20 cellular contexts compared by ENCODE assay signal in genomic region chr7:106752345-106752744, GRCh38.
DNase-seq lines count a peak whose midpoint lies in the region; ATAC-seq and TF ChIP-seq lines count a peak whose summit lies in the region.
"Had no signal": no experiment of that assay in that cellular context is flagged by ENCODE, and none has a peak within 500 bp of the region (broad histone marks: within the 10 kb centered on the region; RNA-seq: fewer than 3 reads in every experiment).

No MANE protein-coding gene starts in this region.

- intact Hi-C loops in mucosa of descending colon (cut with DNase I, micrococcal nuclease) (no loop called here), stomach (cut with DNase I; ENCODE audit: low total_unique reads) (no loop called here)

- DNase-seq in activated CD8-positive, alpha-beta memory T cell treated with anti-CD3 and anti-CD28 coated beads, Interleukin-2, amount 10 ng/mL, durations not matched to agents 7 days and 5 days = no peak
- DNase-seq in activated CD8-positive, alpha-beta memory T cell treated with anti-CD3 and anti-CD28 coated beads, Interleukin-2, amount 50 U/mL, for 48 hours = no peak
- DNase-seq in mucosa of descending colon (peak in 1 of 3 donors; percentile 74), stomach (peak; percentile 56), NCI-H1105 treated with DMSO at 0.1 percent for 48 hours (lab: John Stamatoyannopoulos, UW) (no peak)
- no peak for DNase-seq in stimulated activated naive B cell treated with anti-CD40 and anti-IgM and Interleukin-4, amounts not matched to agents 10 μg/mL and 1 μg/mL and 100 μg/mL, for 72 hours
- DNase-seq: 8988T; CD4-positive, alpha-beta memory T cell; DMS 273 treated with DMSO at 0.1 percent for 48 hours; DMS79 treated with DMSO at 0.1 percent for 48 hours; MG63; NCI-H1417 treated with DMSO at 0.1 percent for 48 hours; NCI-H2081; NCI-H2171; NCI-H526; SIG-M5; SK-N-SH had no signal

- TF ChIP-seq POLR2A in stomach (IDR thresholded peaks at IDR 0.05) = no peak

- no peaks in the 10 kb centered on the region for H3K27me3 Mint-ChIP-seq in activated CD8-positive, alpha-beta memory T cell treated with anti-CD3 and anti-CD28 coated beads, Interleukin-2, amount 10 ng/mL, durations not matched to agents 7 days and 5 days
- H3K27me3 Mint-ChIP-seq in stimulated activated naive B cell treated with anti-CD40 and anti-IgM and Interleukin-4, amounts not matched to agents 10 μg/mL and 1 μg/mL and 100 μg/mL, for 72 hours = no peaks in the 10 kb centered on the region
- H3K27me3 Mint-ChIP-seq: CD4-positive, alpha-beta memory T cell had no signal

- H3K4me1 Mint-ChIP-seq in activated CD8-positive, alpha-beta memory T cell treated with anti-CD3 and anti-CD28 coated beads, Interleukin-2, amount 10 ng/mL, durations not matched to agents 7 days and 5 days = no peaks in the 10 kb centered on the region
- peaks cover 7 to 8% of the 10 kb centered on the region in 2 donors for H3K4me1 Mint-ChIP-seq in stimulated activated naive B cell treated with anti-CD40 and anti-IgM and Interleukin-4, amounts not matched to agents 10 μg/mL and 1 μg/mL and 100 μg/mL, for 72 hours

- TF ChIP-seq CTCF in VCaP (conservative IDR thresholded peaks at IDR 0.05) (no peak), mucosa of descending colon (IDR thresholded peaks at IDR 0.05) (no peak), stomach (IDR thresholded peaks at IDR 0.05) (no peak)

- H3K9me3 ChIP-seq in mucosa of descending colon (no peaks in the 10 kb centered on the region), stomach (peaks cover 0 to 4% (median 0%) of the 10 kb centered on the region in 4 donors)
- H3K9me3 ChIP-seq: MG63, SK-N-SH had no signal

- H3K4me3 ChIP-seq in mucosa of descending colon (no peak overlapping the region), stomach (no peak overlapping the region)
- H3K4me3 ChIP-seq: BLaER1 treated with 17β-estradiol and CSF1 and Interleukin-3, amounts not matched to agents 10 nM and 100 nM; MG63 had no signal

- no peak for ATAC-seq in activated CD8-positive, alpha-beta memory T cell treated with anti-CD3 and anti-CD28 coated beads, Interleukin-2, amount 10 ng/mL, durations not matched to agents 7 days and 5 days
- ATAC-seq in mucosa of descending colon = peak; percentile 86
- ATAC-seq in HG03025 (IDR thresholded peaks at IDR 0.05; ENCODE audit: low FRiP score, unreplicated experiment) = no peak
- ATAC-seq in stimulated activated naive B cell treated with anti-CD40 and anti-IgM and Interleukin-4, amounts not matched to agents 10 μg/mL and 1 μg/mL and 100 μg/mL, for 72 hours (replicated peaks) = no peak

- no peaks in the 10 kb centered on the region for H3K27me3 ChIP-seq in stomach
- H3K27me3 ChIP-seq: BLaER1 treated with 17β-estradiol and CSF1 and Interleukin-3, amounts not matched to agents 10 nM and 100 nM; MG63 had no signal

- H3K9me3 Mint-ChIP-seq in activated CD8-positive, alpha-beta memory T cell treated with anti-CD3 and anti-CD28 coated beads, Interleukin-2, amount 10 ng/mL, durations not matched to agents 7 days and 5 days (ENCODE audit: low read depth) = peaks cover 6% of the 10 kb centered on the region
- H3K9me3 Mint-ChIP-seq in stimulated activated naive B cell treated with anti-CD40 and anti-IgM and Interleukin-4, amounts not matched to agents 10 μg/mL and 1 μg/mL and 100 μg/mL, for 72 hours = peaks cover 0 to 6% of the 10 kb centered on the region in 2 donors

- peak overlapping the region; percentile 24 for H3K27ac Mint-ChIP-seq in activated CD8-positive, alpha-beta memory T cell treated with anti-CD3 and anti-CD28 coated beads, Interleukin-2, amount 10 ng/mL, durations not matched to agents 7 days and 5 days
- H3K27ac Mint-ChIP-seq in stimulated activated naive B cell treated with anti-CD40 and anti-IgM and Interleukin-4, amounts not matched to agents 10 μg/mL and 1 μg/mL and 100 μg/mL, for 72 hours = no peak overlapping the region
- H3K27ac Mint-ChIP-seq: CD4-positive, alpha-beta memory T cell had no signal

- TF ChIP-seq EP300 in stomach (IDR thresholded peaks at IDR 0.05) = no peak

- CTCF ChIA-PET in activated CD8-positive, alpha-beta memory T cell treated with anti-CD3 and anti-CD28 coated beads, Interleukin-2, amount 10 ng/mL, durations not matched to agents 7 days and 5 days (lab: Charles Lee) = no interaction called here

- H3K4me1 ChIP-seq in mucosa of descending colon (ENCODE audit: low read depth) (peaks cover 3% of the 10 kb centered on the region), stomach (peaks cover 0 to 6% (median 2%) of the 10 kb centered on the region in 4 donors)

- H3K4me3 Mint-ChIP-seq in activated CD8-positive, alpha-beta memory T cell treated with anti-CD3 and anti-CD28 coated beads, Interleukin-2, amount 10 ng/mL, durations not matched to agents 7 days and 5 days = no peak overlapping the region
- H3K4me3 Mint-ChIP-seq in stimulated activated naive B cell treated with anti-CD40 and anti-IgM and Interleukin-4, amounts not matched to agents 10 μg/mL and 1 μg/mL and 100 μg/mL, for 72 hours = no peak overlapping the region
- H3K4me3 Mint-ChIP-seq: CD4-positive, alpha-beta memory T cell had no signal

- H3K36me3 Mint-ChIP-seq in activated CD8-positive, alpha-beta memory T cell treated with anti-CD3 and anti-CD28 coated beads, Interleukin-2, amount 10 ng/mL, durations not matched to agents 7 days and 5 days = peaks cover 3% of the 10 kb centered on the region
- H3K36me3 Mint-ChIP-seq in stimulated activated naive B cell treated with anti-CD40 and anti-IgM and Interleukin-4, amounts not matched to agents 10 μg/mL and 1 μg/mL and 100 μg/mL, for 72 hours = no peaks in the 10 kb centered on the region

- H3K27ac ChIP-seq in VCaP = peak overlapping the region; percentile 60
- H3K27ac ChIP-seq in stomach = no peak overlapping the region
- H3K27ac ChIP-seq: BLaER1 treated with 17β-estradiol and CSF1 and Interleukin-3, amounts not matched to agents 10 nM and 100 nM had no signal

- H3K36me3 ChIP-seq in mucosa of descending colon (ENCODE audit: low read depth) (no peaks in the 10 kb centered on the region), stomach (no peaks in the 10 kb centered on the region)
- H3K36me3 ChIP-seq: BLaER1 treated with 17β-estradiol and CSF1 and Interleukin-3, amounts not matched to agents 10 nM and 100 nM; MG63 had no signal
